Comparison of ENCODE assay signal across 13 cellular contexts in the genomic region with DNA sequence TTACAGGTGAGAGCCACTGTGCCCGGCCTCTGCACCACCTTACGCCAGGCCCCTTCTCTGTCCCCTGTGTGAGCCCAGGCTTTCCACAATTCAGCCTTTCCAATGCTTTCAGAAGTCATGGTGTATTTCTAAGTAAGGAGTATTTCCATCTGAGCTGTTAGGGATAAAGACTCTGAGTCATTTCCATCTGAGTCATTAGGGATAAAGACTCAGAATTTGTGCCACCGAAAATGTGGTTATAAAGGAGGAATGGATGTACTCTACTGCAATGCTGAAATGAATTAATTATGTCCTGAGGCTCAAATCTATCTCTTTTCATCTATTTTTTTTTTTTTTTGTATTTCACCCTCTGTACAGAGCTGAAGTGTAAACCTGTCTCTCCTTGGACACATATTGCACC.
A peak's percentile ranks its signal among the peaks of the same experiment; 100 is the strongest.
DNase-seq lines count a peak whose midpoint lies in the region; ATAC-seq and TF ChIP-seq lines count a peak whose summit lies in the region.
"Had no signal": no experiment of that assay in that cellular context is flagged by ENCODE, and none has a peak within 500 bp of the region (broad histone marks: within the 10 kb centered on the region; RNA-seq: fewer than 3 reads in every experiment).

No MANE protein-coding gene starts in this region.

- intact Hi-C loops in A673 (cut with micrococcal nuclease; ENCODE audit: unreplicated experiment) (no loop called here), Right ventricle myocardium inferior (cut with DNase I) (no loop called here), uterus (cut with DNase I; ENCODE audit: low total_unique reads) (no loop called here)

- peak; percentile 33 for DNase-seq in A673 (ENCODE audit: low spot score)
- DNase-seq in EH (ENCODE audit: low read depth), result peak; percentile 15
- peak; percentile 11 for DNase-seq in SW480 (ENCODE audit: low spot score)
- peak; percentile 24 for DNase-seq in epithelial cell of prostate (ENCODE audit: low read depth, low spot score)
- no peak for DNase-seq in Right ventricle myocardium inferior (ENCODE audit: missing footprints)
- DNase-seq in globus pallidus (ENCODE audit: low spot score), result no peak
- DNase-seq in uterus, result no peak
- DNase-seq: midbrain; NCI-H510A; psoas muscle; stimulated activated CD4-positive, alpha-beta T cell treated with anti-CD3 and anti-CD28 coated beads, Interleukin-4, amount 100 ng/mL, for 1 hour; stomach had no signal

- H3K9me3 ChIP-seq in A673 (ENCODE audit: low read depth, low read length, poor library complexity, severe bottlenecking) (no peaks in the 10 kb centered on the region), uterus (no peaks in the 10 kb centered on the region)
- H3K9me3 ChIP-seq: psoas muscle, stomach had no signal

- CTCF ChIA-PET in A673 (lab: Charles Lee), result no interaction called here

- POLR2A ChIA-PET in A673 (lab: Charles Lee; ENCODE audit: low non-redundant PET), result no interaction called here

- no peaks in the 10 kb centered on the region for H3K36me3 ChIP-seq in A673 (ENCODE audit: insufficient read depth, low read length, poor library complexity, severe bottlenecking)
- no peaks in the 10 kb centered on the region for H3K36me3 ChIP-seq in uterus
- H3K36me3 ChIP-seq: stomach had no signal

- no TSS peak for BruUV-seq in A673 (replicated peaks; lab: Mats Ljungman, UMichigan)

- H3K4me1 ChIP-seq in A673 (ENCODE audit: insufficient read depth, low read length, poor library complexity, severe bottlenecking) (no peaks in the 10 kb centered on the region), uterus (no peaks in the 10 kb centered on the region)
- H3K4me1 ChIP-seq: psoas muscle, stomach had no signal

- TF ChIP-seq POLR2A in uterus (IDR thresholded peaks at IDR 0.05), result no peak

- TF ChIP-seq CTCF in A673 (conservative IDR thresholded peaks at IDR 0.05; ENCODE audit: low read depth, low read length) (no peak), uterus (IDR thresholded peaks at IDR 0.05) (no peak)

- H3K27ac ChIP-seq in A673 (ENCODE audit: low read depth, low read length, poor library complexity, severe bottlenecking) (no peak overlapping the region), epithelial cell of prostate (no peak overlapping the region), uterus (no peak overlapping the region)
- H3K27ac ChIP-seq: psoas muscle, stomach had no signal

- H3K27me3 ChIP-seq in A673 (replicated peaks; ENCODE audit: insufficient read depth, low read depth, low read length, poor library complexity), result no peaks in the 10 kb centered on the region
- no peaks in the 10 kb centered on the region for H3K27me3 ChIP-seq in uterus

- ATAC-seq in Right ventricle myocardium inferior (no peak), GM18502 (IDR thresholded peaks at IDR 0.05; ENCODE audit: poor library complexity, unreplicated experiment) (no peak)
- ATAC-seq: psoas muscle had no signal

- H3K4me3 ChIP-seq in A673 (ENCODE audit: low read depth, low read length, poor library complexity, severe bottlenecking), result no peak overlapping the region
- no peak overlapping the region for H3K4me3 ChIP-seq in uterus
- H3K4me3 ChIP-seq: psoas muscle, stomach had no signal

Comparison
In these comparisons a context has a peak if more than half of its experiments do, and no peak if none do; other contexts are left out.
1. DNase-seq: peak in A673 (single experiment), EH (single experiment), SW480 (single experiment) and epithelial cell of prostate (single experiment); none in Right ventricle myocardium inferior (single experiment), globus pallidus (single experiment) and uterus (0 of 2).